ENCODE assay signal across 1 cellular context in the genomic region with DNA sequence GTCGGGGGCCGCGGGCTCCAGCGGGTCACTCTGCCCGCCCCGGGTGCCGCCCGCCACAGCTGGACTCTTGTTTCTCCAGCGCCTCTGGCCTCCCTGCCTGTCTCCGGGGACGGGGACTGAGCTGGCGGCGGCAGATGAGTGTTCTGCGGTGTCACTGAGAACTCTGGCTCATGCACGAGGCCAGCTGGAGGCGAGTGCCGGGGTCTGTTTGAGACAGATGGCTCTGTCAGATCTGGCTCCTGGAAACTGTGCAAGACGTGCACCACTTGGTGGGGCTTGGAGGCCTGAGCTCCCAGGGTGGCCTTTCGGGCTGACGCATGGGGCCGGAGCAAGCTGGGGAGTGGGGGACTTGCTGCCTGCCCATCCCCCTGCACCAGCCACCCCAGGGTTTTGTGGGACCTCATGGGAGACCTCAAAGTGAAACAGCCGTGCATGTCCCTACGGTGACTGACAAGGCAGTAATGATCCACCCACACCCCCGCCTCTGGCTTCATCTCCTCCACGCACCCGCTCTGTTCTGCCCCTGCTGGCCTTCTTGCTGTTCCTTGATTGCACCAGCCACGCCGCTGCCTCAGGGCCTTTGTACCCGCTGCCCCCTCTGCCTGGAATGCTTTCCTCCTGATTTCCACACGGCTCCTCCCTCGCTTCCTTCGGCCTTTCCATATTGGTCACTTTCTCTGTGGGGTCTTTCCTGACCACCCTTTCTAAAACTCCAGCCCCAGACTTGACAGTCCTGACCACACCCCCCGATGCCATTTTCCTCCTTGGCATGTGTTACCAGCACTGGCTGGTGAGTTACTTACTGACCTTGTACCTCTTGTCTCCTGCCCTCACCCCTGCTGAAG.
TF ChIP-seq lines count a peak whose summit lies in the region.

No MANE protein-coding gene starts in this region.

TF ChIP-seq in K562, 482 proteins besides CTCF, POLR2A, EP300 and RAD21 (continued from another document and continues in another):
- TF ChIP-seq, protein P1, sequence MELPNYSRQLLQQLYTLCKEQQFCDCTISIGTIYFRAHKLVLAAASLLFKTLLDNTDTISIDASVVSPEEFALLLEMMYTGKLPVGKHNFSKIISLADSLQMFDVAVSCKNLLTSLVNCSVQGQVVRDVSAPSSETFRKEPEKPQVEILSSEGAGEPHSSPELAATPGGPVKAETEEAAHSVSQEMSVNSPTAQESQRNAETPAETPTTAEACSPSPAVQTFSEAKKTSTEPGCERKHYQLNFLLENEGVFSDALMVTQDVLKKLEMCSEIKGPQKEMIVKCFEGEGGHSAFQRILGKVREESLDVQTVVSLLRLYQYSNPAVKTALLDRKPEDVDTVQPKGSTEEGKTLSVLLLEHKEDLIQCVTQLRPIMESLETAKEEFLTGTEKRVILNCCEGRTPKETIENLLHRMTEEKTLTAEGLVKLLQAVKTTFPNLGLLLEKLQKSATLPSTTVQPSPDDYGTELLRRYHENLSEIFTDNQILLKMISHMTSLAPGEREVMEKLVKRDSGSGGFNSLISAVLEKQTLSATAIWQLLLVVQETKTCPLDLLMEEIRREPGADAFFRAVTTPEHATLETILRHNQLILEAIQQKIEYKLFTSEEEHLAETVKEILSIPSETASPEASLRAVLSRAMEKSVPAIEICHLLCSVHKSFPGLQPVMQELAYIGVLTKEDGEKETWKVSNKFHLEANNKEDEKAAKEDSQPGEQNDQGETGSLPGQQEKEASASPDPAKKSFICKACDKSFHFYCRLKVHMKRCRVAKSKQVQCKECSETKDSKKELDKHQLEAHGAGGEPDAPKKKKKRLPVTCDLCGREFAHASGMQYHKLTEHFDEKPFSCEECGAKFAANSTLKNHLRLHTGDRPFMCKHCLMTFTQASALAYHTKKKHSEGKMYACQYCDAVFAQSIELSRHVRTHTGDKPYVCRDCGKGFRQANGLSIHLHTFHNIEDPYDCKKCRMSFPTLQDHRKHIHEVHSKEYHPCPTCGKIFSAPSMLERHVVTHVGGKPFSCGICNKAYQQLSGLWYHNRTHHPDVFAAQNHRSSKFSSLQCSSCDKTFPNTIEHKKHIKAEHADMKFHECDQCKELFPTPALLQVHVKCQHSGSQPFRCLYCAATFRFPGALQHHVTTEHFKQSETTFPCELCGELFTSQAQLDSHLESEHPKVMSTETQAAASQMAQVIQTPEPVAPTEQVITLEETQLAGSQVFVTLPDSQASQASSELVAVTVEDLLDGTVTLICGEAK (IDR thresholded peaks at IDR 0.05): no peak
- TF ChIP-seq, protein P1 (CRISPR knock-in tag; IDR thresholded peaks at IDR 0.05): no peak
- no peak for TF ChIP-seq BCL6 (CRISPR knock-in tag; IDR thresholded peaks at IDR 0.05)
- TF ChIP-seq DIDO1 (tag; IDR thresholded peaks at IDR 0.05; ENCODE audit: low read depth): no peak
- no peak for TF ChIP-seq FOXA3 (CRISPR knock-in tag; conservative IDR thresholded peaks at IDR 0.05 in 1 of 2, IDR thresholded peaks at IDR 0.05 in 1 of 2)
- no peak for TF ChIP-seq HCFC1 (IDR thresholded peaks at IDR 0.05; ENCODE audit: low read depth, low read length)
- no peak for TF ChIP-seq ZNF12 (CRISPR knock-in tag; IDR thresholded peaks at IDR 0.05)
- no peak for TF ChIP-seq ZFX (CRISPR knock-in tag; IDR thresholded peaks at IDR 0.05)
- TF ChIP-seq, protein P2, sequence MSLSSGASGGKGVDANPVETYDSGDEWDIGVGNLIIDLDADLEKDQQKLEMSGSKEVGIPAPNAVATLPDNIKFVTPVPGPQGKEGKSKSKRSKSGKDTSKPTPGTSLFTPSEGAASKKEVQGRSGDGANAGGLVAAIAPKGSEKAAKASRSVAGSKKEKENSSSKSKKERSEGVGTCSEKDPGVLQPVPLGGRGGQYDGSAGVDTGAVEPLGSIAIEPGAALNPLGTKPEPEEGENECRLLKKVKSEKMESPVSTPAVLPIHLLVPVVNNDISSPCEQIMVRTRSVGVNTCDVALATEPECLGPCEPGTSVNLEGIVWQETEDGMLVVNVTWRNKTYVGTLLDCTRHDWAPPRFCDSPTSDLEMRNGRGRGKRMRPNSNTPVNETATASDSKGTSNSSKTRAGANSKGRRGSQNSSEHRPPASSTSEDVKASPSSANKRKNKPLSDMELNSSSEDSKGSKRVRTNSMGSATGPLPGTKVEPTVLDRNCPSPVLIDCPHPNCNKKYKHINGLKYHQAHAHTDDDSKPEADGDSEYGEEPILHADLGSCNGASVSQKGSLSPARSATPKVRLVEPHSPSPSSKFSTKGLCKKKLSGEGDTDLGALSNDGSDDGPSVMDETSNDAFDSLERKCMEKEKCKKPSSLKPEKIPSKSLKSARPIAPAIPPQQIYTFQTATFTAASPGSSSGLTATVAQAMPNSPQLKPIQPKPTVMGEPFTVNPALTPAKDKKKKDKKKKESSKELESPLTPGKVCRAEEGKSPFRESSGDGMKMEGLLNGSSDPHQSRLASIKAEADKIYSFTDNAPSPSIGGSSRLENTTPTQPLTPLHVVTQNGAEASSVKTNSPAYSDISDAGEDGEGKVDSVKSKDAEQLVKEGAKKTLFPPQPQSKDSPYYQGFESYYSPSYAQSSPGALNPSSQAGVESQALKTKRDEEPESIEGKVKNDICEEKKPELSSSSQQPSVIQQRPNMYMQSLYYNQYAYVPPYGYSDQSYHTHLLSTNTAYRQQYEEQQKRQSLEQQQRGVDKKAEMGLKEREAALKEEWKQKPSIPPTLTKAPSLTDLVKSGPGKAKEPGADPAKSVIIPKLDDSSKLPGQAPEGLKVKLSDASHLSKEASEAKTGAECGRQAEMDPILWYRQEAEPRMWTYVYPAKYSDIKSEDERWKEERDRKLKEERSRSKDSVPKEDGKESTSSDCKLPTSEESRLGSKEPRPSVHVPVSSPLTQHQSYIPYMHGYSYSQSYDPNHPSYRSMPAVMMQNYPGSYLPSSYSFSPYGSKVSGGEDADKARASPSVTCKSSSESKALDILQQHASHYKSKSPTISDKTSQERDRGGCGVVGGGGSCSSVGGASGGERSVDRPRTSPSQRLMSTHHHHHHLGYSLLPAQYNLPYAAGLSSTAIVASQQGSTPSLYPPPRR (CRISPR knock-in tag; IDR thresholded peaks at IDR 0.05; ENCODE audit: borderline replicate concordance): no peak
- TF ChIP-seq SRSF1 (IDR thresholded peaks at IDR 0.05; ENCODE audit: low read depth, low read length): no peak
- no peak for TF ChIP-seq KLF10 (CRISPR knock-in tag; IDR thresholded peaks at IDR 0.05)
- TF ChIP-seq, protein P3, sequence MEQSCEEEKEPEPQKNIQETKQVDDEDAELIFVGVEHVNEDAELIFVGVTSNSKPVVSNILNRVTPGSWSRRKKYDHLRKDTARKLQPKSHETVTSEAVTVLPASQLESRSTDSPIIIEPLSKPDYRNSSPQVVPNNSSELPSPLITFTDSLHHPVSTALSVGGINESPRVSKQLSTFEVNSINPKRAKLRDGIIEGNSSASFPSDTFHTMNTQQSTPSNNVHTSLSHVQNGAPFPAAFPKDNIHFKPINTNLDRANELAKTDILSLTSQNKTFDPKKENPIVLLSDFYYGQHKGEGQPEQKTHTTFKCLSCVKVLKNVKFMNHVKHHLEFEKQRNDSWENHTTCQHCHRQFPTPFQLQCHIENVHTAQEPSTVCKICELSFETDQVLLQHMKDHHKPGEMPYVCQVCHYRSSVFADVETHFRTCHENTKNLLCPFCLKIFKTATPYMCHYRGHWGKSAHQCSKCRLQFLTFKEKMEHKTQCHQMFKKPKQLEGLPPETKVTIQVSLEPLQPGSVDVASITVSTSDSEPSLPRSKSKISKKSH (CRISPR knock-in tag; IDR thresholded peaks at IDR 0.05): no peak
- TF ChIP-seq, protein P4, sequence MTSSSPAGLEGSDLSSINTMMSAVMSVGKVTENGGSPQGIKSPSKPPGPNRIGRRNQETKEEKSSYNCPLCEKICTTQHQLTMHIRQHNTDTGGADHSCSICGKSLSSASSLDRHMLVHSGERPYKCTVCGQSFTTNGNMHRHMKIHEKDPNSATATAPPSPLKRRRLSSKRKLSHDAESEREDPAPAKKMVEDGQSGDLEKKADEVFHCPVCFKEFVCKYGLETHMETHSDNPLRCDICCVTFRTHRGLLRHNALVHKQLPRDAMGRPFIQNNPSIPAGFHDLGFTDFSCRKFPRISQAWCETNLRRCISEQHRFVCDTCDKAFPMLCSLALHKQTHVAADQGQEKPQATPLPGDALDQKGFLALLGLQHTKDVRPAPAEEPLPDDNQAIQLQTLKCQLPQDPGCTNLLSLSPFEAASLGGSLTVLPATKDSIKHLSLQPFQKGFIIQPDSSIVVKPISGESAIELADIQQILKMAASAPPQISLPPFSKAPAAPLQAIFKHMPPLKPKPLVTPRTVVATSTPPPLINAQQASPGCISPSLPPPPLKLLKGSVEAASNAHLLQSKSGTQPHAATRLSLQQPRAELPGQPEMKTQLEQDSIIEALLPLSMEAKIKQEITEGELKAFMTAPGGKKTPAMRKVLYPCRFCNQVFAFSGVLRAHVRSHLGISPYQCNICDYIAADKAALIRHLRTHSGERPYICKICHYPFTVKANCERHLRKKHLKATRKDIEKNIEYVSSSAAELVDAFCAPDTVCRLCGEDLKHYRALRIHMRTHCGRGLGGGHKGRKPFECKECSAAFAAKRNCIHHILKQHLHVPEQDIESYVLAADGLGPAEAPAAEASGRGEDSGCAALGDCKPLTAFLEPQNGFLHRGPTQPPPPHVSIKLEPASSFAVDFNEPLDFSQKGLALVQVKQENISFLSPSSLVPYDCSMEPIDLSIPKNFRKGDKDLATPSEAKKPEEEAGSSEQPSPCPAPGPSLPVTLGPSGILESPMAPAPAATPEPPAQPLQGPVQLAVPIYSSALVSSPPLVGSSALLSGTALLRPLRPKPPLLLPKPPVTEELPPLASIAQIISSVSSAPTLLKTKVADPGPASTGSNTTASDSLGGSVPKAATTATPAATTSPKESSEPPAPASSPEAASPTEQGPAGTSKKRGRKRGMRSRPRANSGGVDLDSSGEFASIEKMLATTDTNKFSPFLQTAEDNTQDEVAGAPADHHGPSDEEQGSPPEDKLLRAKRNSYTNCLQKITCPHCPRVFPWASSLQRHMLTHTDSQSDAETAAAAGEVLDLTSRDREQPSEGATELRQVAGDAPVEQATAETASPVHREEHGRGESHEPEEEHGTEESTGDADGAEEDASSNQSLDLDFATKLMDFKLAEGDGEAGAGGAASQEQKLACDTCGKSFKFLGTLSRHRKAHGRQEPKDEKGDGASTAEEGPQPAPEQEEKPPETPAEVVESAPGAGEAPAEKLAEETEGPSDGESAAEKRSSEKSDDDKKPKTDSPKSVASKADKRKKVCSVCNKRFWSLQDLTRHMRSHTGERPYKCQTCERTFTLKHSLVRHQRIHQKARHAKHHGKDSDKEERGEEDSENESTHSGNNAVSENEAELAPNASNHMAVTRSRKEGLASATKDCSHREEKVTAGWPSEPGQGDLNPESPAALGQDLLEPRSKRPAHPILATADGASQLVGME (CRISPR knock-in tag; IDR thresholded peaks at IDR 0.05): no peak
- no peak for TF ChIP-seq ZNF316 (IDR thresholded peaks at IDR 0.05)
- no peak for TF ChIP-seq FOSL1 (tag; conservative IDR thresholded peaks at IDR 0.05)
- TF ChIP-seq MTA1 (IDR thresholded peaks at IDR 0.05; ENCODE audit: borderline replicate concordance): no peak
- TF ChIP-seq GABPB2 (CRISPR knock-in tag; conservative IDR thresholded peaks at IDR 0.05): no peak
- no peak for TF ChIP-seq ZNF444 (CRISPR knock-in tag; IDR thresholded peaks at IDR 0.05)
- no peak for TF ChIP-seq NEUROD1 (IDR thresholded peaks at IDR 0.05; ENCODE audit: borderline replicate concordance, low read depth, low read length, partially characterized antibody)
- TF ChIP-seq, protein P5, sequence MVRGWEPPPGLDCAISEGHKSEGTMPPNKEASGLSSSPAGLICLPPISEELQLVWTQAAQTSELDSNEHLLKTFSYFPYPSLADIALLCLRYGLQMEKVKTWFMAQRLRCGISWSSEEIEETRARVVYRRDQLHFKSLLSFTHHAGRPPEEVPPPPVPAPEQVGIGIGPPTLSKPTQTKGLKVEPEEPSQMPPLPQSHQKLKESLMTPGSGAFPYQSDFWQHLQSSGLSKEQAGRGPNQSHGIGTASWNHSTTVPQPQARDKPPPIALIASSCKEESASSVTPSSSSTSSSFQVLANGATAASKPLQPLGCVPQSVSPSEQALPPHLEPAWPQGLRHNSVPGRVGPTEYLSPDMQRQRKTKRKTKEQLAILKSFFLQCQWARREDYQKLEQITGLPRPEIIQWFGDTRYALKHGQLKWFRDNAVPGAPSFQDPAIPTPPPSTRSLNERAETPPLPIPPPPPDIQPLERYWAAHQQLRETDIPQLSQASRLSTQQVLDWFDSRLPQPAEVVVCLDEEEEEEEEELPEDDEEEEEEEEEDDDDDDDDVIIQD (CRISPR knock-in tag; IDR thresholded peaks at IDR 0.05): no peak
- no peak for TF ChIP-seq NELFE (IDR thresholded peaks at IDR 0.05; ENCODE audit: insufficient read depth, insufficient read length)
- no peak for TF ChIP-seq TEAD1 (CRISPR knock-in tag; IDR thresholded peaks at IDR 0.05)
- no peak for TF ChIP-seq MTF1 (CRISPR knock-in tag; IDR thresholded peaks at IDR 0.05; ENCODE audit: borderline replicate concordance)
- no peak for TF ChIP-seq TOE1 (IDR thresholded peaks at IDR 0.05; ENCODE audit: borderline replicate concordance)
- no peak for TF ChIP-seq TOE1 (CRISPR knock-in tag; IDR thresholded peaks at IDR 0.05; ENCODE audit: borderline replicate concordance, low read depth)
- TF ChIP-seq XRCC4 (IDR thresholded peaks at IDR 0.05; ENCODE audit: extremely low read depth, insufficient read depth, insufficient read length): no peak
- no peak for TF ChIP-seq ZFP30 (CRISPR knock-in tag; IDR thresholded peaks at IDR 0.05; ENCODE audit: borderline replicate concordance)
- TF ChIP-seq SIN3A (IDR thresholded peaks at IDR 0.05; ENCODE audit: borderline replicate concordance in 2 of 2, control insufficient read depth in 1 of 2, low read depth in 2 of 2, low read length in 2 of 2): peak; percentile 36 to 67; a peak in 1 of 4 replicates
- TF ChIP-seq CCNT2 (IDR thresholded peaks at IDR 0.05; ENCODE audit: borderline replicate concordance, extremely low read depth, insufficient read length, low read depth, low read length): no peak
- no peak for TF ChIP-seq RFX7 (CRISPR knock-in tag; IDR thresholded peaks at IDR 0.05)
